In genomic region chrX:120761810-120762209, GRCh38 we compare ENCODE assay signal across 18 cellular contexts.
A peak's percentile ranks its signal among the peaks of the same experiment; 100 is the strongest.
DNase-seq lines count a peak whose midpoint lies in the region; ATAC-seq and TF ChIP-seq lines count a peak whose summit lies in the region.
"Had no signal": no experiment of that assay in that cellular context is flagged by ENCODE, and none has a peak within 500 bp of the region (broad histone marks: within the 10 kb centered on the region; RNA-seq: fewer than 3 reads in every experiment).

No MANE protein-coding gene starts in this region.

- H3K9me2 ChIP-seq in GM23248 (ENCODE audit: insufficient read depth), result no peaks in the 10 kb centered on the region

- intact Hi-C loops in left ventricle myocardium inferior (cut with micrococcal nuclease), result no loop called here
- intact Hi-C loops in testis (cut with DNase I; ENCODE audit: low total_unique reads), result no loop called here

- DNase-seq in GM23248 (peak; percentile 87), cardiac fibroblast (ENCODE audit: low read depth in 2 of 2) (peak; percentile 68 to 79), left ventricle myocardium inferior (no peak), testis (peak; percentile 12), NCI-H2029 treated with DMSO at 0.1 percent for 48 hours (lab: John Stamatoyannopoulos, UW) (no peak), H7 (no peak)
- DNase-seq: activated CD4-positive, CD25-positive, alpha-beta regulatory T cell; anterior cingulate cortex; CD4-positive, CD25-positive, alpha-beta regulatory T cell; DMS79 treated with DMSO at 0.1 percent for 48 hours; glutamatergic neuron; MG63; naive thymus-derived CD8-positive, alpha-beta T cell; NCI-H446; SHP77; stimulated activated CD4-positive, alpha-beta T cell treated with anti-CD3 and anti-CD28 coated beads, Interleukin-12 subunit alpha, Interleukin-12 subunit beta, amount 100 ng/mL, for 4 hours had no signal

- H3K27me3 ChIP-seq in GM23248 (replicated peaks; ENCODE audit: insufficient read depth) (no peaks in the 10 kb centered on the region), left ventricle myocardium inferior (ENCODE audit: low read depth) (no peaks in the 10 kb centered on the region), testis (no peaks in the 10 kb centered on the region), H7 (ENCODE audit: control insufficient read depth, insufficient read depth, low read length) (no peaks in the 10 kb centered on the region)
- H3K27me3 ChIP-seq: MG63, tibial nerve had no signal

- no peak for TF ChIP-seq CTCF in cardiac fibroblast (IDR thresholded peaks at IDR 0.05; ENCODE audit: low read depth, low read length)
- TF ChIP-seq CTCF in left ventricle myocardium inferior (IDR thresholded peaks at IDR 0.05; ENCODE audit: borderline replicate concordance), result no peak
- TF ChIP-seq CTCF in testis (IDR thresholded peaks at IDR 0.05), result no peak

- peak overlapping the region; percentile 99 for H3K27ac ChIP-seq in GM23248
- H3K27ac ChIP-seq in left ventricle myocardium inferior (replicated peaks), result peak overlapping the region; percentile 51
- H3K27ac ChIP-seq in testis, result no peak overlapping the region

- peak overlapping the region; percentile 43 for H3K4me2 ChIP-seq in GM23248 (ENCODE audit: unreplicated experiment)

- H4K20me1 ChIP-seq in GM23248 (ENCODE audit: insufficient read depth), result no peaks in the 10 kb centered on the region

- WGBS in GM23248 (ENCODE audit: low coverage in 1 of 2, low lambda C conversion rate in 2 of 2, missing lambda C conversion rate in 2 of 2), 2 experiments, result 0 to 3% methylated on average over 4 of the region's 4 CpGs
- 61 to 63% methylated on average over 4 of the region's 4 CpGs for whole genome bisulfite sequencing in testis, 2 donors

- no peak for TF ChIP-seq POLR2A in testis (IDR thresholded peaks at IDR 0.05)

- H3K4me3 ChIP-seq in GM23248 (no peak overlapping the region), cardiac fibroblast (replicated peaks in 1 of 2; ENCODE audit: low read depth in 2 of 2, low read length in 2 of 2) (no peak overlapping the region), left ventricle myocardium inferior (no peak overlapping the region), testis (no peak overlapping the region), H7 (ENCODE audit: insufficient read depth, low read depth, low read length) (no peak overlapping the region)
- H3K4me3 ChIP-seq: MG63, tibial nerve had no signal

- H3K4me1 ChIP-seq in GM23248 (ENCODE audit: insufficient read depth), result peaks cover 16% of the 10 kb centered on the region
- H3K4me1 ChIP-seq in left ventricle myocardium inferior, result no peaks in the 10 kb centered on the region
- no peaks in the 10 kb centered on the region for H3K4me1 ChIP-seq in testis
- H3K4me1 ChIP-seq: tibial nerve had no signal

- H2AFZ ChIP-seq in GM23248, result no peak overlapping the region

- in situ Hi-C loops in GM23248 (cut with MboI), result loop anchor here (25.0 kb wide), 1 partner anchor 225 kb away; no protein-coding TSS in a partner anchor

- peak overlapping the region; percentile 81 for H3K9ac ChIP-seq in GM23248

- H3K36me3 ChIP-seq in GM23248 (ENCODE audit: low read depth) (no peaks in the 10 kb centered on the region), left ventricle myocardium inferior (no peaks in the 10 kb centered on the region), testis (ENCODE audit: low read depth, missing control alignments) (no peaks in the 10 kb centered on the region), H7 (replicated peaks; ENCODE audit: control insufficient read depth, insufficient read depth, low read length) (no peaks in the 10 kb centered on the region)
- H3K36me3 ChIP-seq: MG63, tibial nerve had no signal

- no peaks in the 10 kb centered on the region for H3K79me2 ChIP-seq in GM23248 (ENCODE audit: insufficient read depth)

- ATAC-seq in HG02610 (IDR thresholded peaks at IDR 0.05; ENCODE audit: unreplicated experiment), result no peak
- ATAC-seq: naive thymus-derived CD8-positive, alpha-beta T cell had no signal

- no peaks in the 10 kb centered on the region for H3K9me3 ChIP-seq in GM23248 (ENCODE audit: low read depth)
- H3K9me3 ChIP-seq in left ventricle myocardium inferior (replicated peaks), result no peaks in the 10 kb centered on the region
- H3K9me3 ChIP-seq in testis, result no peaks in the 10 kb centered on the region
- H3K9me3 ChIP-seq: MG63, tibial nerve had no signal

- peaks cover 13% of the 10 kb centered on the region; the same call in 1 of the 2 replicates for H3F3A ChIP-seq in GM23248 (ENCODE audit: insufficient read depth)

Comparison
In these comparisons a context has a peak if more than half of its experiments do, and no peak if none do; other contexts are left out.
1. DNase-seq: peak in GM23248 (single experiment), cardiac fibroblast (2 of 2) and testis (single experiment); none in left ventricle myocardium inferior (single experiment), NCI-H2029 treated with DMSO at 0.1 percent for 48 hours (single experiment) and H7 (single experiment).
2. H3K27ac ChIP-seq: peak in GM23248 (single experiment) and left ventricle myocardium inferior (single experiment); none in testis (0 of 2).